Comparison of ENCODE assay signal across 8 cellular contexts in the genomic region with DNA sequence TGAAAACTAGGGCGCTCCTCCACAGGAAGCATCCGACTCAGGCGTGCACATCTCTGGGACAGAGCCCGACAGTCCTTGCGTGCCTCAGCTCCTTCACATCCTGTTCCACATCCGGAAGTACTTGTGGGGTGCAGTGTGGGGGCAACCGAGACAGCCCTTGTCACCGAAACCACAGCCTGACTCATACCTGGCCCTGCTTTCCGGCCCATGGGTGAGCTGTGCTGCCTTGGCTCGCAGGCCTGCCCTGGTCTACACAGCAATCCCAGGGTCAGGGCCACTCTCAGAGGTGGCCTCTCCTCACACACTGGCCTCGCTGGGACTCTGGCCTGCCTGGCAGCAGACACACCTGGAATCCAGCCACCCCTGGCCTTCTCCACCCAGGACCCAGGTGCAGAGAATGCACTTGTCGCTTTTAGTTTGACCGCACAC.
A peak's percentile ranks its signal among the peaks of the same experiment; 100 is the strongest.
DNase-seq lines count a peak whose midpoint lies in the region; ATAC-seq lines count a peak whose summit lies in the region.

No MANE protein-coding gene starts in this region.

- peak overlapping the region; percentile 1 to 21 for H3K4me3 ChIP-seq in CD4-positive, alpha-beta memory T cell (ENCODE audit: low read length in 2 of 2)

- H3K4me1 Mint-ChIP-seq in CD4-positive, alpha-beta memory T cell, result peaks cover 51 to 69% (median 61%) of the 10 kb centered on the region in 4 donors
- peaks cover 66% of the 10 kb centered on the region for H3K4me1 Mint-ChIP-seq in central memory CD8-positive, alpha-beta T cell

- peak overlapping the region; percentile 78 for H3K27ac ChIP-seq in CD4-positive, alpha-beta memory T cell (ENCODE audit: low read depth, low read length)

- peaks cover 0 to 4% (median 0%) of the 10 kb centered on the region in 8 donors for H3K9me3 Mint-ChIP-seq in CD4-positive, alpha-beta memory T cell
- no peaks in the 10 kb centered on the region for H3K9me3 Mint-ChIP-seq in central memory CD8-positive, alpha-beta T cell

- ATAC-seq in GM21423 (IDR thresholded peaks at IDR 0.05; ENCODE audit: unreplicated experiment), result peak; percentile 91
- ATAC-seq in central memory CD8-positive, alpha-beta T cell (replicated peaks; ENCODE audit: extremely low read depth, poor library complexity, severe bottlenecking), result peak; percentile 99

- DNase-seq in CD4-positive, alpha-beta memory T cell, result peak; percentile 84 to 97 (median 86)
- DNase-seq in HT1080 (ENCODE audit: low read depth) (peak; percentile 97), mucosa of gallbladder (ENCODE audit: low spot score) (peak; percentile 78), hippocampal formation (lab: John Stamatoyannopoulos, UW) (no peak)
- peak; percentile 73 for DNase-seq in activated CD4-positive, CD25-positive, alpha-beta regulatory T cell treated with anti-CD3 and anti-CD28 coated beads, Interleukin-2, amount 50 U/mL, for 16 hours (ENCODE audit: low read depth, low spot score)
- peak; percentile 55 to 77 for DNase-seq in central memory CD8-positive, alpha-beta T cell (ENCODE audit: low spot score in 2 of 2)
- peak; percentile 51 to 77 (median 63) for DNase-seq in stimulated activated naive CD4-positive, alpha-beta T cell (lab: John Stamatoyannopoulos, UW)

- no peaks in the 10 kb centered on the region for H3K27me3 ChIP-seq in CD4-positive, alpha-beta memory T cell (ENCODE audit: insufficient read depth, low read length)

- peaks cover 34 to 50% of the 10 kb centered on the region in 2 donors for H3K36me3 Mint-ChIP-seq in CD4-positive, alpha-beta memory T cell
- H3K36me3 Mint-ChIP-seq in central memory CD8-positive, alpha-beta T cell (ENCODE audit: insufficient read depth), result peaks cover 19% of the 10 kb centered on the region

- no peaks in the 10 kb centered on the region for H3K9me3 ChIP-seq in CD4-positive, alpha-beta memory T cell (ENCODE audit: control insufficient read depth in 1 of 2, low read length in 2 of 2)

- H3K4me3 Mint-ChIP-seq in CD4-positive, alpha-beta memory T cell, result peak overlapping the region; percentile 63 to 80 (median 74)
- peak overlapping the region; percentile 65 for H3K4me3 Mint-ChIP-seq in central memory CD8-positive, alpha-beta T cell

- H3K36me3 ChIP-seq in CD4-positive, alpha-beta memory T cell (ENCODE audit: insufficient read depth, low read length), result peaks cover 29% of the 10 kb centered on the region

- peak overlapping the region; percentile 83 to 98 (median 96) for H3K27ac Mint-ChIP-seq in CD4-positive, alpha-beta memory T cell
- peak overlapping the region; percentile 91 for H3K27ac Mint-ChIP-seq in central memory CD8-positive, alpha-beta T cell (ENCODE audit: low read depth)

- intact Hi-C loops in CD4-positive, alpha-beta memory T cell (cut with micrococcal nuclease), result loop anchor here (1.0 to 5.0 kb wide), 7 partner anchors 9 to 1021 kb away; no protein-coding TSS in a partner anchor

- H3K27me3 Mint-ChIP-seq in CD4-positive, alpha-beta memory T cell, result no peaks in the 10 kb centered on the region
- H3K27me3 Mint-ChIP-seq in central memory CD8-positive, alpha-beta T cell, result no peaks in the 10 kb centered on the region

- H3K4me1 ChIP-seq in CD4-positive, alpha-beta memory T cell (ENCODE audit: insufficient read depth, low read length), result peaks cover 58% of the 10 kb centered on the region

- CTCF ChIA-PET in CD4-positive, alpha-beta memory T cell (lab: Charles Lee; ENCODE audit: partially characterized antibody), result interaction anchor here (0.8 to 1.8 kb wide), 4 partner anchors 10 to 123 kb away, joined by 3 to 6 read pairs (median 4); no protein-coding TSS in a partner anchor

- POLR2A ChIA-PET in CD4-positive, alpha-beta memory T cell (lab: Charles Lee; ENCODE audit: partially characterized antibody), result interaction anchor here (0.6 to 3.2 kb wide), 14 partner anchors 8 to 99 kb away, joined by 3 to 27 read pairs (median 5); no protein-coding TSS in a partner anchor

Comparison
In these comparisons a context has a peak if more than half of its experiments do, and no peak if none do; other contexts are left out.
1. DNase-seq: peak in CD4-positive, alpha-beta memory T cell (5 of 5), HT1080 (single experiment), activated CD4-positive, CD25-positive, alpha-beta regulatory T cell treated with anti-CD3 and anti-CD28 coated beads, Interleukin-2, amount 50 U/mL, for 16 hours (single experiment), central memory CD8-positive, alpha-beta T cell (2 of 2), mucosa of gallbladder (single experiment) and stimulated activated naive CD4-positive, alpha-beta T cell (6 of 6); none in hippocampal formation (0 of 2).